In the genomic region with DNA sequence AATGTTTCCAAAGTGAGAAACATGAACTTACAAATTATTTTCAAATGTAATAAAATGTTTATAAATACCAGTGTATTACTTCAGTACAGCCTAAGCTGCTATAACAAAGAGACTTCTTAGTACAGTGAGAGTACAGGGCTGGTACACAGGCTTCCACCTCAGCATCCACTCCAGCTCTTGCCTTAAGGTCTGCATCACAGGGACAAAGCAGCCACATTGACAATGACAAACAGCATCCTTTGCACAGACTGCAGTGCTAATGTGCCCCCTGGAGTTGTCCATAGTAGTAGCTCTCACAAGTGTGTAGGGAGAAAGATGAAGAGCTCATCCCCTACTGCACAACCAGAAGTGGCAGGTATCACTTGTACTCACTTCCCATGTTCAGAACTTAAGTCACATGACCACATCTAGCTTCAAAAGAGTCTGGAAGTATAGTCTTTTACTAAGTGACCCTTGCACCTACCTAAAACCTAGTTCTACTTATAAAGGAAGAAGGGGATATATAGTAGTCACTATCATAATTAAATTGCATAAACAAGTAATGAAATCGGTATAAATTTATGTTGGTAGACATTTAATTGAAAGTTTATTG, we compare ENCODE assay signal across 1 cellular context.
A peak's percentile ranks its signal among the peaks of the same experiment; 100 is the strongest.
TF ChIP-seq lines count a peak whose summit lies in the region.

No MANE protein-coding gene starts in this region.

TF ChIP-seq in K562, 482 proteins besides CTCF, POLR2A, EP300 and RAD21:
- peak; percentile 81 for TF ChIP-seq TOE1 (IDR thresholded peaks at IDR 0.05; ENCODE audit: borderline replicate concordance)
- TF ChIP-seq TOE1 (CRISPR knock-in tag; IDR thresholded peaks at IDR 0.05; ENCODE audit: borderline replicate concordance, low read depth), result no peak
- TF ChIP-seq MEIS2 (IDR thresholded peaks at IDR 0.05; ENCODE audit: partially characterized antibody), result peak; percentile 34
- no peak for TF ChIP-seq SP2 (IDR thresholded peaks at IDR 0.05; ENCODE audit: extremely low read depth, low read depth, low read length, poor library complexity, severe bottlenecking)
- no peak for TF ChIP-seq RBM22 (IDR thresholded peaks at IDR 0.05; ENCODE audit: low read depth, low read length, poor library complexity, severe bottlenecking)
- peak; percentile 60; the same call in 1 of the 2 replicates for TF ChIP-seq RAD51 (IDR thresholded peaks at IDR 0.05; ENCODE audit: borderline replicate concordance, low read depth)
- TF ChIP-seq CTBP1 (IDR thresholded peaks at IDR 0.05; ENCODE audit: borderline replicate concordance), result peak; percentile 32; the same call in 1 of the 2 replicates
- TF ChIP-seq, protein P1, sequence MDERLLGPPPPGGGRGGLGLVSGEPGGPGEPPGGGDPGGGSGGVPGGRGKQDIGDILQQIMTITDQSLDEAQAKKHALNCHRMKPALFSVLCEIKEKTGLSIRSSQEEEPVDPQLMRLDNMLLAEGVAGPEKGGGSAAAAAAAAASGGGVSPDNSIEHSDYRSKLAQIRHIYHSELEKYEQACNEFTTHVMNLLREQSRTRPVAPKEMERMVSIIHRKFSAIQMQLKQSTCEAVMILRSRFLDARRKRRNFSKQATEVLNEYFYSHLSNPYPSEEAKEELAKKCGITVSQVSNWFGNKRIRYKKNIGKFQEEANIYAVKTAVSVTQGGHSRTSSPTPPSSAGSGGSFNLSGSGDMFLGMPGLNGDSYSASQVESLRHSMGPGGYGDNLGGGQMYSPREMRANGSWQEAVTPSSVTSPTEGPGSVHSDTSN (CRISPR knock-in tag; IDR thresholded peaks at IDR 0.05; ENCODE audit: low read depth), result no peak
- TF ChIP-seq, protein P1 (tag; conservative IDR thresholded peaks at IDR 0.05; ENCODE audit: low read depth), result peak; percentile 41; the same call in 1 of the 2 replicates
- TF ChIP-seq, protein P2, sequence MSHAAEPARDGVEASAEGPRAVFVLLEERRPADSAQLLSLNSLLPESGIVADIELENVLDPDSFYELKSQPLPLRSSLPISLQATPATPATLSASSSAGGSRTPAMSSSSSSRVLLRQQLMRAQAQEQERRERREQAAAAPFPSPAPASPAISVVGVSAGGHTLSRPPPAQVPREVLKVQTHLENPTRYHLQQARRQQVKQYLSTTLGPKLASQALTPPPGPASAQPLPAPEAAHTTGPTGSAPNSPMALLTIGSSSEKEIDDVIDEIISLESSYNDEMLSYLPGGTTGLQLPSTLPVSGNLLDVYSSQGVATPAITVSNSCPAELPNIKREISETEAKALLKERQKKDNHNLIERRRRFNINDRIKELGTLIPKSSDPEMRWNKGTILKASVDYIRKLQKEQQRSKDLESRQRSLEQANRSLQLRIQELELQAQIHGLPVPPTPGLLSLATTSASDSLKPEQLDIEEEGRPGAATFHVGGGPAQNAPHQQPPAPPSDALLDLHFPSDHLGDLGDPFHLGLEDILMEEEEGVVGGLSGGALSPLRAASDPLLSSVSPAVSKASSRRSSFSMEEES (CRISPR knock-in tag; IDR thresholded peaks at IDR 0.05), result peak; percentile 94
- TF ChIP-seq, protein P3, sequence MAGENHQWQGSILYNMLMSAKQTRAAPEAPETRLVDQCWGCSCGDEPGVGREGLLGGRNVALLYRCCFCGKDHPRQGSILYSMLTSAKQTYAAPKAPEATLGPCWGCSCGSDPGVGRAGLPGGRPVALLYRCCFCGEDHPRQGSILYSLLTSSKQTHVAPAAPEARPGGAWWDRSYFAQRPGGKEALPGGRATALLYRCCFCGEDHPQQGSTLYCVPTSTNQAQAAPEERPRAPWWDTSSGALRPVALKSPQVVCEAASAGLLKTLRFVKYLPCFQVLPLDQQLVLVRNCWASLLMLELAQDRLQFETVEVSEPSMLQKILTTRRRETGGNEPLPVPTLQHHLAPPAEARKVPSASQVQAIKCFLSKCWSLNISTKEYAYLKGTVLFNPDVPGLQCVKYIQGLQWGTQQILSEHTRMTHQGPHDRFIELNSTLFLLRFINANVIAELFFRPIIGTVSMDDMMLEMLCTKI (IDR thresholded peaks at IDR 0.05; ENCODE audit: partially characterized antibody), result no peak
- no peak for TF ChIP-seq STAT6 (CRISPR knock-in tag; IDR thresholded peaks at IDR 0.05)
- TF ChIP-seq, protein P4, sequence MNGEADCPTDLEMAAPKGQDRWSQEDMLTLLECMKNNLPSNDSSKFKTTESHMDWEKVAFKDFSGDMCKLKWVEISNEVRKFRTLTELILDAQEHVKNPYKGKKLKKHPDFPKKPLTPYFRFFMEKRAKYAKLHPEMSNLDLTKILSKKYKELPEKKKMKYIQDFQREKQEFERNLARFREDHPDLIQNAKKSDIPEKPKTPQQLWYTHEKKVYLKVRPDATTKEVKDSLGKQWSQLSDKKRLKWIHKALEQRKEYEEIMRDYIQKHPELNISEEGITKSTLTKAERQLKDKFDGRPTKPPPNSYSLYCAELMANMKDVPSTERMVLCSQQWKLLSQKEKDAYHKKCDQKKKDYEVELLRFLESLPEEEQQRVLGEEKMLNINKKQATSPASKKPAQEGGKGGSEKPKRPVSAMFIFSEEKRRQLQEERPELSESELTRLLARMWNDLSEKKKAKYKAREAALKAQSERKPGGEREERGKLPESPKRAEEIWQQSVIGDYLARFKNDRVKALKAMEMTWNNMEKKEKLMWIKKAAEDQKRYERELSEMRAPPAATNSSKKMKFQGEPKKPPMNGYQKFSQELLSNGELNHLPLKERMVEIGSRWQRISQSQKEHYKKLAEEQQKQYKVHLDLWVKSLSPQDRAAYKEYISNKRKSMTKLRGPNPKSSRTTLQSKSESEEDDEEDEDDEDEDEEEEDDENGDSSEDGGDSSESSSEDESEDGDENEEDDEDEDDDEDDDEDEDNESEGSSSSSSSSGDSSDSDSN (IDR thresholded peaks at IDR 0.05; ENCODE audit: borderline replicate concordance in 1 of 2, low read depth in 2 of 2, low read length in 2 of 2), result no peak
- no peak for TF ChIP-seq CHD1 (IDR thresholded peaks at IDR 0.05; ENCODE audit: low read length)
- no peak for TF ChIP-seq MCM5 (IDR thresholded peaks at IDR 0.05; ENCODE audit: low read depth)
- no peak for TF ChIP-seq DMBX1 (CRISPR knock-in tag; IDR thresholded peaks at IDR 0.05; ENCODE audit: borderline replicate concordance)
- no peak for TF ChIP-seq SUPT5H (IDR thresholded peaks at IDR 0.05)
TF ChIP-seq in K562: peak in this region for 6.
